1 cellular context compared by ENCODE assay signal in genomic region chr3:128195802-128196201, GRCh38.
TF ChIP-seq lines count a peak whose summit lies in the region.

No MANE protein-coding gene starts in this region.

TF ChIP-seq in GM12878, 131 proteins besides CTCF, POLR2A, EP300 and RAD21:
- TF ChIP-seq CREB1 (IDR thresholded peaks at IDR 0.05; ENCODE audit: low read depth) (no peak), SPI1 (IDR thresholded peaks at IDR 0.05; ENCODE audit: borderline replicate concordance, insufficient read depth, low read depth, low read length) (peak; percentile 13; the same call in 1 of the 2 replicates)
